ENCODE assay signal across 8 cellular contexts in the genomic region with DNA sequence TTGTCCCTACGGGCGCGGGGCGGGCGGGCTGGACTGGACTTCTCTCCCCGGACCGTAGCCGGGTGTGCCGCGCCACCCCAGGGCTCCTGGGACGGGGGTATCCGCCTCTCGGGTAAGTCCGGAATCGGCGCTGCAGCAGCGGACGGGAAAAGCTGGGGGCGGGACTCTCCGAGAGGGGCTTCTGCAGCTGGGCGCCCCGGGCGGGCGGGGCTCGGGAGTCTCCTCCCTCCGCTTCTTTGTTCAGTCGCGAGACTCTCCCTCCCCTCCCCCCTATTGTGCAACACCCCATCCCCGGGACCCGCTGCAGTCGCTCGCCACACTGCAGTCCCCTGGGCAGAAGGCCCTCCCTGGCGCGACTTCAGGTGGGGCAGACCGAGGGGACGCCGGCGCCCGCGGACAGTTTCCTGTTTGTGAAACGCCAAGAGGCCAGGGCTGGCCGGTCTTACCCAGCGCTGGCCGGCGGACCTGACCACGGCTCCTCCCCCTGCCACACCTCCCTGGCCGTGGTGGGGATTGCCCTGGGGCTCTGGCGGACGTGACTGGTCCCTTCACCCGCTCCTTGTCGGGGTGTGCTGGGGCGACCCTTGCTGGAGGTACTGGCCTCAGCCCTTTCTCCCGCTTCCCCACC. TPM values are rescaled to one million over a fixed set of nuclear protein-coding genes. Genes with fewer than 3 reads are reported as not detected.
DNase-seq lines count a peak whose midpoint lies in the region; ATAC-seq and TF ChIP-seq lines count a peak whose summit lies in the region.

No MANE protein-coding gene starts in this region.

- 0 to 1% methylated on average over 25 to 53 of the region's 53 CpGs for WGBS in endodermal cell (ENCODE audit: insufficient coverage in 1 of 2, insufficient read length in 1 of 2), 2 experiments
- 0 to 1% methylated on average over 21 to 39 of the region's 53 CpGs for WGBS in mesodermal cell (ENCODE audit: insufficient coverage in 2 of 2), 2 experiments

- H3K27me3 Mint-ChIP-seq in CD4-positive, alpha-beta T cell, result peaks cover 5% of the 10 kb centered on the region
- H3K27me3 Mint-ChIP-seq in activated CD8-positive, alpha-beta memory T cell treated with anti-CD3 and anti-CD28 coated beads, Interleukin-2, amount 10 ng/mL, durations not matched to agents 7 days and 5 days, result no peaks in the 10 kb centered on the region
- no peaks in the 10 kb centered on the region for H3K27me3 Mint-ChIP-seq in endodermal cell (ENCODE audit: insufficient read depth)

- H3K4me3 Mint-ChIP-seq in CD4-positive, alpha-beta T cell, result peak overlapping the region; percentile 95
- H3K4me3 Mint-ChIP-seq in activated CD8-positive, alpha-beta memory T cell treated with anti-CD3 and anti-CD28 coated beads, Interleukin-2, amount 10 ng/mL, durations not matched to agents 7 days and 5 days, result peak overlapping the region; percentile 93
- H3K4me3 Mint-ChIP-seq in endodermal cell, result peak overlapping the region; percentile 95

- H3K27ac Mint-ChIP-seq in CD4-positive, alpha-beta T cell, result peak overlapping the region; percentile 97
- peak overlapping the region; percentile 45 for H3K27ac Mint-ChIP-seq in activated CD8-positive, alpha-beta memory T cell treated with anti-CD3 and anti-CD28 coated beads, Interleukin-2, amount 10 ng/mL, durations not matched to agents 7 days and 5 days
- H3K27ac Mint-ChIP-seq in endodermal cell, result peak overlapping the region; percentile 58

- H3K9ac ChIP-seq in endodermal cell (ENCODE audit: extremely low read depth, low read length, poor library complexity, severe bottlenecking), result peak overlapping the region; percentile 98

- H3K36me3 ChIP-seq in endodermal cell (ENCODE audit: control insufficient read depth, insufficient read depth, low read length) (peaks cover 44% of the 10 kb centered on the region), mesodermal cell (ENCODE audit: control insufficient read depth, insufficient read depth, low read length) (peaks cover 46% of the 10 kb centered on the region)

- intact Hi-C loops in CD4-positive, alpha-beta T cell (cut with DNase I, micrococcal nuclease), result loop anchor here (1.0 to 10.0 kb wide), 13 partner anchors 44 to 1643 kb away; a partner anchor contains a TSS

- H3K4me3 ChIP-seq in endodermal cell (ENCODE audit: low read length) (peak overlapping the region; percentile 98), mesodermal cell (ENCODE audit: extremely low read depth, insufficient read depth, low read length, poor library complexity, severe bottlenecking) (peak overlapping the region; percentile 95)

- CTCF ChIA-PET in CD4-positive, alpha-beta T cell (lab: Charles Lee), result interaction anchor here (1.1 kb wide), 1 partner anchor 77 kb away, joined by 3 read pairs; no protein-coding TSS in a partner anchor
- CTCF ChIA-PET in activated CD8-positive, alpha-beta memory T cell treated with anti-CD3 and anti-CD28 coated beads, Interleukin-2, amount 10 ng/mL, durations not matched to agents 7 days and 5 days (lab: Charles Lee), result interaction anchor here (0.9 to 2.6 kb wide), 3 partner anchors 16 to 45 kb away, joined by 3 to 6 read pairs (median 5); no protein-coding TSS in a partner anchor

- peak; percentile 34 to 71 (median 60) for DNase-seq in CD4-positive, alpha-beta T cell
- peak; percentile 49 for DNase-seq in HS-27A (ENCODE audit: low read depth)
- peak; percentile 66 to 80 for DNase-seq in NOMO-1 (lab: John Stamatoyannopoulos, UW; ENCODE audit: unreplicated experiment in 2 of 2)
- peak; percentile 86 for DNase-seq in activated CD8-positive, alpha-beta memory T cell treated with anti-CD3 and anti-CD28 coated beads, Interleukin-2, amount 10 ng/mL, durations not matched to agents 7 days and 5 days
- DNase-seq in endodermal cell, result peak; percentile 95
- peak; percentile 37 for DNase-seq in stimulated activated CD8-positive, alpha-beta memory T cell treated with anti-CD3 and anti-CD28 coated beads, Interleukin-15, amount 100 ng/mL, for 1 hour (ENCODE audit: low read depth)

- TF ChIP-seq CTCF in CD4-positive, alpha-beta T cell (IDR thresholded peaks at IDR 0.05), result no peak
- no peak for TF ChIP-seq CTCF in endodermal cell (conservative IDR thresholded peaks at IDR 0.05)

- POLR2A ChIA-PET in CD4-positive, alpha-beta T cell (lab: Charles Lee), result interaction anchor here (0.9 to 5.3 kb wide), 6 partner anchors 12 to 83 kb away, joined by 3 to 76 read pairs (median 12); a partner anchor contains a TSS

- no peaks in the 10 kb centered on the region for H3K9me3 ChIP-seq in CD4-positive, alpha-beta T cell (ENCODE audit: control insufficient read depth, low read length)
- H3K9me3 ChIP-seq in endodermal cell (ENCODE audit: control insufficient read depth, low read length) (no peaks in the 10 kb centered on the region), mesodermal cell (ENCODE audit: control insufficient read depth, low read length) (no peaks in the 10 kb centered on the region)

- H3K9me3 Mint-ChIP-seq in CD4-positive, alpha-beta T cell, result no peaks in the 10 kb centered on the region
- no peaks in the 10 kb centered on the region for H3K9me3 Mint-ChIP-seq in activated CD8-positive, alpha-beta memory T cell treated with anti-CD3 and anti-CD28 coated beads, Interleukin-2, amount 10 ng/mL, durations not matched to agents 7 days and 5 days (ENCODE audit: low read depth)
- no peaks in the 10 kb centered on the region for H3K9me3 Mint-ChIP-seq in endodermal cell

- H3K4me1 Mint-ChIP-seq in CD4-positive, alpha-beta T cell (ENCODE audit: low read depth), result peaks cover 52% of the 10 kb centered on the region
- peaks cover 31% of the 10 kb centered on the region for H3K4me1 Mint-ChIP-seq in activated CD8-positive, alpha-beta memory T cell treated with anti-CD3 and anti-CD28 coated beads, Interleukin-2, amount 10 ng/mL, durations not matched to agents 7 days and 5 days
- H3K4me1 Mint-ChIP-seq in endodermal cell, result peaks cover 34% of the 10 kb centered on the region

- H3K27me3 ChIP-seq in CD4-positive, alpha-beta T cell (ENCODE audit: control insufficient read depth, insufficient read depth, low read length), result no peaks in the 10 kb centered on the region
- no peaks in the 10 kb centered on the region for H3K27me3 ChIP-seq in endodermal cell (ENCODE audit: control insufficient read depth, insufficient read depth, low read length, poor library complexity, severe bottlenecking)

- peak; percentile 11 for ATAC-seq in CD4-positive, alpha-beta T cell (ENCODE audit: poor library complexity)
- peak; percentile 20 for ATAC-seq in GM19468 (IDR thresholded peaks at IDR 0.05; ENCODE audit: extremely low read depth, unreplicated experiment)
- ATAC-seq in activated CD8-positive, alpha-beta memory T cell treated with anti-CD3 and anti-CD28 coated beads, Interleukin-2, amount 10 ng/mL, durations not matched to agents 7 days and 5 days, result peak; percentile 43

- peaks cover 39% of the 10 kb centered on the region for H3K36me3 Mint-ChIP-seq in CD4-positive, alpha-beta T cell (ENCODE audit: low read depth)
- peaks cover 21% of the 10 kb centered on the region for H3K36me3 Mint-ChIP-seq in activated CD8-positive, alpha-beta memory T cell treated with anti-CD3 and anti-CD28 coated beads, Interleukin-2, amount 10 ng/mL, durations not matched to agents 7 days and 5 days
- peaks cover 28% of the 10 kb centered on the region for H3K36me3 Mint-ChIP-seq in endodermal cell (ENCODE audit: low read depth)

- peaks cover 5% of the 10 kb centered on the region for H3K4me1 ChIP-seq in endodermal cell (ENCODE audit: control insufficient read depth, insufficient read depth, low read length)
- H3K4me1 ChIP-seq in mesodermal cell (ENCODE audit: control insufficient read depth, insufficient read depth, low read length, poor library complexity, severe bottlenecking), result peaks cover 14% of the 10 kb centered on the region

- peak overlapping the region; percentile 73 for H3K27ac ChIP-seq in CD4-positive, alpha-beta T cell (ENCODE audit: low read depth, low read length)
- H3K27ac ChIP-seq in endodermal cell (ENCODE audit: low read depth, low read length) (peak overlapping the region; percentile 99), mesodermal cell (ENCODE audit: low read depth, low read length, severe bottlenecking) (peak overlapping the region; percentile 99)

RNA-seq across cellular contexts. Expression of a gene that starts 1.0 kb away (rescaled TPM):
- 10 to 100 TPM; 20.6 to 21.3 TPM for total RNA-seq in CD4-positive, alpha-beta T cell
- total RNA-seq in activated CD8-positive, alpha-beta memory T cell treated with anti-CD3 and anti-CD28 coated beads, Interleukin-2, amount 10 ng/mL, durations not matched to agents 7 days and 5 days, result 10 to 100 TPM; 20.8 to 21.6 TPM
- total RNA-seq in endodermal cell, result 10 to 100 TPM; 39.7 to 41.5 TPM
- polyA plus RNA-seq in endodermal cell (2013, experiment 1 of 2), result 86.4 TPM
- polyA plus RNA-seq in endodermal cell (2013, experiment 2 of 2), result 80.4 TPM
- 59.5 TPM for polyA plus RNA-seq in mesodermal cell (2013, experiment 1 of 2)
- 56.4 TPM for polyA plus RNA-seq in mesodermal cell (2013, experiment 2 of 2)

Comparison
In these comparisons a context has a peak if more than half of its experiments do, and no peak if none do; other contexts are left out.
1. Peak in every context shown above with its lines: DNase-seq, ATAC-seq, H3K4me3 ChIP-seq and H3K27ac ChIP-seq.
2. DNase-seq: peak in every context shown above with its lines; median percentile 95 in endodermal cell; 86 in activated CD8-positive, alpha-beta memory T cell treated with anti-CD3 and anti-CD28 coated beads, Interleukin-2, amount 10 ng/mL, durations not matched to agents 7 days and 5 days; 73 in NOMO-1; 60 in CD4-positive, alpha-beta T cell; 49 in HS-27A; 37 in stimulated activated CD8-positive, alpha-beta memory T cell treated with anti-CD3 and anti-CD28 coated beads, Interleukin-15, amount 100 ng/mL, for 1 hour.
3. H3K27ac Mint-ChIP-seq: peak in every context shown above with its lines; median percentile 97 in CD4-positive, alpha-beta T cell; 58 in endodermal cell; 45 in activated CD8-positive, alpha-beta memory T cell treated with anti-CD3 and anti-CD28 coated beads, Interleukin-2, amount 10 ng/mL, durations not matched to agents 7 days and 5 days.